In genomic region chr13:102798653-102799543, GRCh38 we compare ENCODE assay signal across 8 cellular contexts. TPM values are rescaled to one million over a fixed set of nuclear protein-coding genes. Genes with fewer than 3 reads are reported as not detected.
DNase-seq lines count a peak whose midpoint lies in the region; ATAC-seq and TF ChIP-seq lines count a peak whose summit lies in the region.

TSS of gene BIVM (plus strand) at chr13:102799119. CDS start at chr13:102807268, 8,149 bp downstream.
TSS of gene POGLUT2 (minus strand) at chr13:102798976. CDS start at chr13:102798670, 306 bp downstream.

- H3K27me3 Mint-ChIP-seq in activated T-cell treated with anti-CD3 and anti-CD28 coated beads, Interleukin-2, amount 50 U/mL, for 4 hours (ENCODE audit: low read depth) = peaks cover 19% of the 10 kb centered on the region

- H3K36me3 Mint-ChIP-seq in activated T-cell treated with anti-CD3 and anti-CD28 coated beads, Interleukin-2, amount 50 U/mL, for 4 hours (ENCODE audit: insufficient read depth) = no peaks in the 10 kb centered on the region
- peaks cover 18% of the 10 kb centered on the region for H3K36me3 Mint-ChIP-seq in stimulated activated effector memory CD8-positive, alpha-beta T cell treated with anti-CD3 and anti-CD28 coated beads, Interleukin-12 subunit alpha, Interleukin-12 subunit beta, amount 100 ng/mL, for 72 hours

- ATAC-seq in GM21529 (IDR thresholded peaks at IDR 0.05; ENCODE audit: unreplicated experiment) = peak; percentile 83
- peak; percentile 86 to 92 for ATAC-seq in activated T-cell treated with anti-CD3 and anti-CD28 coated beads, Interleukin-2, amount 50 U/mL, for 4 hours
- ATAC-seq in stimulated activated effector memory CD8-positive, alpha-beta T cell treated with anti-CD3 and anti-CD28 coated beads, Interleukin-12 subunit alpha, Interleukin-12 subunit beta, amount 100 ng/mL, for 72 hours = peak; percentile 87

- WGBS in esophagus, 2 donors = 0% methylated on average over 73 to 83 of the region's 83 CpGs

- H3K4me3 Mint-ChIP-seq in activated T-cell treated with anti-CD3 and anti-CD28 coated beads, Interleukin-2, amount 50 U/mL, for 4 hours = peak within 1 kb of the TSS; percentile 84
- peak within 1 kb of the TSS; percentile 90 for H3K4me3 Mint-ChIP-seq in stimulated activated effector memory CD8-positive, alpha-beta T cell treated with anti-CD3 and anti-CD28 coated beads, Interleukin-12 subunit alpha, Interleukin-12 subunit beta, amount 100 ng/mL, for 72 hours

- H3K27ac ChIP-seq in esophagus (ENCODE audit: low read depth in 2 of 2, low read length in 1 of 2) = peak within 1 kb of the TSS; percentile 58 to 73

- no peaks in the 10 kb centered on the region for H3K9me3 Mint-ChIP-seq in activated T-cell treated with anti-CD3 and anti-CD28 coated beads, Interleukin-2, amount 50 U/mL, for 4 hours
- H3K9me3 Mint-ChIP-seq in stimulated activated effector memory CD8-positive, alpha-beta T cell treated with anti-CD3 and anti-CD28 coated beads, Interleukin-12 subunit alpha, Interleukin-12 subunit beta, amount 100 ng/mL, for 72 hours = no peaks in the 10 kb centered on the region

- no peaks in the 10 kb centered on the region for H3K27me3 ChIP-seq in esophagus (ENCODE audit: control insufficient read depth in 1 of 2, insufficient read depth in 2 of 2, low read length in 2 of 2)

- peak within 1 kb of the TSS; percentile 65 for H3K27ac Mint-ChIP-seq in stimulated activated effector memory CD8-positive, alpha-beta T cell treated with anti-CD3 and anti-CD28 coated beads, Interleukin-12 subunit alpha, Interleukin-12 subunit beta, amount 100 ng/mL, for 72 hours

- peak within 1 kb of the TSS; percentile 59 to 76 for H3K4me3 ChIP-seq in esophagus (ENCODE audit: low read depth in 1 of 2, low read length in 2 of 2)

- peak; percentile 87 for DNase-seq in DMS153 treated with DMSO at 0.1 percent for 48 hours (lab: John Stamatoyannopoulos, UW; ENCODE audit: unreplicated experiment)
- DNase-seq in HuH-7.5 (ENCODE audit: low spot score) = peak; percentile 81
- DNase-seq in activated T-cell treated with anti-CD3 and anti-CD28 coated beads, Interleukin-2, amount 50 U/mL, for 4 hours = peak; percentile 51
- DNase-seq in mucosa of gallbladder (ENCODE audit: low spot score) = peak; percentile 91
- peak; percentile 56 to 86 for DNase-seq in stimulated activated effector memory CD8-positive, alpha-beta T cell treated with anti-CD3 and anti-CD28 coated beads, Interleukin-12 subunit alpha, Interleukin-12 subunit beta, amount 100 ng/mL, for 72 hours (ENCODE audit: low spot score in 2 of 2)

- no peaks in the 10 kb centered on the region for H3K36me3 ChIP-seq in esophagus (ENCODE audit: control insufficient read depth in 2 of 2, insufficient read depth in 2 of 2, low read length in 1 of 2)

- H3K4me1 ChIP-seq in esophagus (ENCODE audit: control insufficient read depth in 2 of 2, insufficient read depth in 2 of 2, low read length in 1 of 2) = peaks cover 0 to 2% of the 10 kb centered on the region in 2 donors

- H3K9me3 ChIP-seq in esophagus (ENCODE audit: control insufficient read depth in 2 of 2, insufficient read depth in 1 of 2, low read depth in 1 of 2, low read length in 1 of 2) = no peaks in the 10 kb centered on the region

- peaks cover 17% of the 10 kb centered on the region for H3K4me1 Mint-ChIP-seq in activated T-cell treated with anti-CD3 and anti-CD28 coated beads, Interleukin-2, amount 50 U/mL, for 4 hours (ENCODE audit: low read depth)
- peaks cover 20% of the 10 kb centered on the region for H3K4me1 Mint-ChIP-seq in stimulated activated effector memory CD8-positive, alpha-beta T cell treated with anti-CD3 and anti-CD28 coated beads, Interleukin-12 subunit alpha, Interleukin-12 subunit beta, amount 100 ng/mL, for 72 hours

TF ChIP-seq in PFSK-1, 5 proteins besides CTCF, POLR2A, EP300 and RAD21:
- TF ChIP-seq SIN3A (IDR thresholded peaks at IDR 0.05; ENCODE audit: borderline replicate concordance, insufficient read depth, low read length) = no peak
- TF ChIP-seq POLR2AphosphoS5 (IDR thresholded peaks at IDR 0.05; ENCODE audit: low read depth, low read length) = peak; percentile 68; the same call in 1 of the 2 replicates
- peak; percentile 67; the same call in 1 of the 2 replicates for TF ChIP-seq TAF1 (IDR thresholded peaks at IDR 0.05; ENCODE audit: borderline replicate concordance, insufficient read depth, low read length)
- no peak for TF ChIP-seq REST (IDR thresholded peaks at IDR 0.05; ENCODE audit: insufficient read depth in 1 of 2, low read depth in 2 of 2, low read length in 2 of 2)
- TF ChIP-seq FOXP2 (optimal IDR thresholded peaks at IDR 0.05; ENCODE audit: borderline replicate concordance, extremely low read depth, extremely low read length, insufficient read depth) = no peak

RNA-seq across cellular contexts. Expression of gene BIVM, which starts in this region (rescaled TPM):
- polyA plus RNA-seq in PFSK-1 (2012; ENCODE audit: insufficient read length, low read depth) = 5.9 TPM
- 1 to 10 TPM; 6.2 to 8.9 (median 7.3) TPM for total RNA-seq in activated T-cell treated with anti-CD3 and anti-CD28 coated beads, Interleukin-2, amount 50 U/mL, for 4 hours
- 1 to 10 TPM; 4.4 to 8.3 TPM for polyA plus RNA-seq in esophagus
- total RNA-seq in mucosa of gallbladder = 23.8 TPM

RNA-seq across cellular contexts. Expression of gene POGLUT2, which starts in this region (rescaled TPM):
- polyA plus RNA-seq in PFSK-1 (2012; ENCODE audit: insufficient read length, low read depth) = 6.0 TPM
- total RNA-seq in activated T-cell treated with anti-CD3 and anti-CD28 coated beads, Interleukin-2, amount 50 U/mL, for 4 hours = 1 to 10 TPM; 3.2 to 5.7 (median 4.7) TPM
- 1 to 10 TPM in 1 of 2 donors, under 1 TPM in 1; 0.61 to 1.5 TPM for polyA plus RNA-seq in esophagus
- 6.4 TPM for total RNA-seq in mucosa of gallbladder

Comparison
In these comparisons a context has a peak if more than half of its experiments do, and no peak if none do; other contexts are left out.
1. Peak in every context shown above with its lines: DNase-seq, ATAC-seq, H3K4me3 ChIP-seq and H3K27ac ChIP-seq.